37 cellular contexts compared by ENCODE assay signal in genomic region chrX:31225819-31226218, GRCh38.
"Had no signal": no experiment of that assay in that cellular context is flagged by ENCODE, and none has a peak within 500 bp of the region (broad histone marks: within the 10 kb centered on the region; RNA-seq: fewer than 3 reads in every experiment).

No MANE protein-coding gene starts in this region.

- H3K4me3 ChIP-seq: adrenal gland, ascending aorta, body of pancreas, breast epithelium, cardiac muscle cell had no signal

- H3K9me3 ChIP-seq: adrenal gland, ascending aorta, body of pancreas, breast epithelium had no signal

- H3K27ac Mint-ChIP-seq: activated naive CD4-positive, alpha-beta T cell treated with anti-CD3 and anti-CD28 coated beads for 36 hours; activated naive CD4-positive, alpha-beta T cell treated with anti-CD3 and anti-CD28 coated beads, Interleukin-2, amount 10 ng/mL, durations not matched to agents 7 days and 5 days; activated naive CD4-positive, alpha-beta T cell treated with anti-CD3 and anti-CD28 coated beads, Interleukin-2, amount 50 U/mL, for 24 hours; activated naive CD4-positive, alpha-beta T cell treated with anti-CD3 and anti-CD28 coated beads, Interleukin-2, amount 50 U/mL, for 72 hours; activated naive CD8-positive, alpha-beta T cell; activated naive CD8-positive, alpha-beta T cell treated with anti-CD3 and anti-CD28 coated beads for 36 hours; activated naive CD8-positive, alpha-beta T cell treated with anti-CD3 and anti-CD28 coated beads, Interleukin-2, amount 10 ng/mL, durations not matched to agents 7 days and 5 days; activated naive CD8-positive, alpha-beta T cell treated with anti-CD3 and anti-CD28 coated beads, Interleukin-2, amount 50 U/mL, for 24 hours; activated T-cell treated with anti-CD3 and anti-CD28 coated beads, Interleukin-2, amount 50 U/mL, for 24 hours; activated T-cell treated with anti-CD3 and anti-CD28 coated beads, Interleukin-2, amount 50 U/mL, for 72 hours; activated T-helper 1 cell treated with anti-CD3 and anti-CD28 coated beads, Interleukin-12 subunit alpha, Interleukin-12 subunit beta, Interleukin-2, Interleukin-4 antibody, amounts not matched to agents 30 ng/mL and 10 ng/mL and 1 ng/mL, durations not matched to agents 14 hours and 24 hours and 36 hours; activated T-helper 2 cell treated with anti-CD3 and anti-CD28 coated beads, Interferon-gamma antibody, Interleukin-2, Interleukin-4, amounts not matched to agents 10 μg/mL and 5 μg/mL and 100 μg/mL, durations not matched to agents 14 hours and 24 hours and 36 hours; brain had no signal

- ATAC-seq: activated naive CD8-positive, alpha-beta T cell treated with anti-CD3 and anti-CD28 coated beads, Interleukin-2, amount 50 U/mL, for 24 hours; activated T-cell treated with anti-CD3 and anti-CD28 coated beads, Interleukin-2, amount 50 U/mL, for 4 hours; activated T-cell treated with anti-CD3 and anti-CD28 coated beads, Interleukin-2, amount 50 U/mL, for 72 hours; body of pancreas had no signal

- H3K27me3 Mint-ChIP-seq: activated naive CD4-positive, alpha-beta T cell treated with anti-CD3 and anti-CD28 coated beads, Interleukin-2, amount 10 ng/mL, durations not matched to agents 7 days and 5 days; activated naive CD4-positive, alpha-beta T cell treated with anti-CD3 and anti-CD28 coated beads, Interleukin-2, amount 50 U/mL, for 24 hours; activated naive CD8-positive, alpha-beta T cell; activated naive CD8-positive, alpha-beta T cell treated with anti-CD3 and anti-CD28 coated beads for 36 hours; activated naive CD8-positive, alpha-beta T cell treated with anti-CD3 and anti-CD28 coated beads, Interleukin-2, amount 10 ng/mL, durations not matched to agents 7 days and 5 days; activated naive CD8-positive, alpha-beta T cell treated with anti-CD3 and anti-CD28 coated beads, Interleukin-2, amount 50 U/mL, for 24 hours; brain; central memory CD8-positive, alpha-beta T cell had no signal

- H3K36me3 Mint-ChIP-seq: activated naive CD4-positive, alpha-beta T cell treated with anti-CD3 and anti-CD28 coated beads, Interleukin-2, amount 10 ng/mL, durations not matched to agents 7 days and 5 days; activated naive CD4-positive, alpha-beta T cell treated with anti-CD3 and anti-CD28 coated beads, Interleukin-2, amount 50 U/mL, for 24 hours; activated naive CD4-positive, alpha-beta T cell treated with anti-CD3 and anti-CD28 coated beads, Interleukin-2, amount 50 U/mL, for 72 hours; activated naive CD8-positive, alpha-beta T cell; activated naive CD8-positive, alpha-beta T cell treated with anti-CD3 and anti-CD28 coated beads for 36 hours; activated naive CD8-positive, alpha-beta T cell treated with anti-CD3 and anti-CD28 coated beads, Interleukin-2, amount 10 ng/mL, durations not matched to agents 7 days and 5 days; brain had no signal

- H3K27ac ChIP-seq: adrenal gland, ascending aorta, brain microvascular endothelial cell, breast epithelium, cardiac muscle cell had no signal

- H3K9me3 Mint-ChIP-seq: activated naive CD4-positive, alpha-beta T cell treated with anti-CD3 and anti-CD28 coated beads for 36 hours; activated naive CD4-positive, alpha-beta T cell treated with anti-CD3 and anti-CD28 coated beads, Interleukin-2, amount 10 ng/mL, durations not matched to agents 7 days and 5 days; activated naive CD4-positive, alpha-beta T cell treated with anti-CD3 and anti-CD28 coated beads, Interleukin-2, amount 50 U/mL, for 24 hours; activated naive CD4-positive, alpha-beta T cell treated with anti-CD3 and anti-CD28 coated beads, Interleukin-2, amount 50 U/mL, for 72 hours; activated naive CD8-positive, alpha-beta T cell treated with anti-CD3 and anti-CD28 coated beads for 36 hours; activated naive CD8-positive, alpha-beta T cell treated with anti-CD3 and anti-CD28 coated beads, Interleukin-2, amount 10 ng/mL, durations not matched to agents 7 days and 5 days; activated naive CD8-positive, alpha-beta T cell treated with anti-CD3 and anti-CD28 coated beads, Interleukin-2, amount 50 U/mL, for 24 hours; activated T-cell treated with anti-CD3 and anti-CD28 coated beads, Interleukin-2, amount 50 U/mL, for 24 hours; activated T-cell treated with anti-CD3 and anti-CD28 coated beads, Interleukin-2, amount 50 U/mL, for 4 hours; activated T-helper 1 cell treated with anti-CD3 and anti-CD28 coated beads, Interleukin-12 subunit alpha, Interleukin-12 subunit beta, Interleukin-2, Interleukin-4 antibody, amounts not matched to agents 30 ng/mL and 10 ng/mL and 1 ng/mL, durations not matched to agents 14 hours and 24 hours and 36 hours; activated T-helper 2 cell treated with anti-CD3 and anti-CD28 coated beads, Interferon-gamma antibody, Interleukin-2, Interleukin-4, amounts not matched to agents 10 μg/mL and 5 μg/mL and 100 μg/mL, durations not matched to agents 14 hours and 24 hours and 36 hours; brain had no signal

- DNase-seq: activated effector memory CD4-positive, alpha-beta T cell treated with anti-CD3 and anti-CD28 coated beads, Interleukin-2, amount 50 U/mL, for 16 hours; activated effector memory CD4-positive, alpha-beta T cell treated with Interleukin-2 at 50 U/mL for 16 hours; activated gamma-delta T cell; activated gamma-delta T cell treated with Interleukin-2 at 50 U/mL for 16 hours; activated naive CD4-positive, alpha-beta T cell; activated naive CD4-positive, alpha-beta T cell treated with anti-CD3 and anti-CD28 coated beads for 36 hours; activated naive CD4-positive, alpha-beta T cell treated with anti-CD3 and anti-CD28 coated beads, Interleukin-2, amount 10 ng/mL, durations not matched to agents 7 days and 5 days; activated naive CD4-positive, alpha-beta T cell treated with anti-CD3 and anti-CD28 coated beads, Interleukin-2, amount 50 U/mL, for 16 hours; activated naive CD4-positive, alpha-beta T cell treated with Interleukin-2 at 50 U/mL for 16 hours; activated naive CD8-positive, alpha-beta T cell treated with anti-CD3 and anti-CD28 coated beads for 36 hours; activated naive CD8-positive, alpha-beta T cell treated with anti-CD3 and anti-CD28 coated beads, Interleukin-2, amount 10 ng/mL, durations not matched to agents 7 days and 5 days; activated naive CD8-positive, alpha-beta T cell treated with anti-CD3 and anti-CD28 coated beads, Interleukin-2, amount 50 U/mL, for 24 hours; activated T-cell treated with anti-CD3 and anti-CD28 coated beads, Interleukin-2, amount 50 U/mL, for 1 hour; activated T-cell treated with anti-CD3 and anti-CD28 coated beads, Interleukin-2, amount 50 U/mL, for 24 hours; activated T-cell treated with anti-CD3 and anti-CD28 coated beads, Interleukin-2, amount 50 U/mL, for 4 hours; activated T-cell treated with anti-CD3 and anti-CD28 coated beads, Interleukin-2, amount 50 U/mL, for 48 hours; activated T-cell treated with anti-CD3 and anti-CD28 coated beads, Interleukin-2, amount 50 U/mL, for 72 hours; adrenal gland; amniotic stem cell; amygdala; anterior cingulate cortex; aorta; body of pancreas; brain microvascular endothelial cell; caudate nucleus; central memory CD4-positive, alpha-beta T cell; cerebellar nuclear complex had no signal

- H3K36me3 ChIP-seq: adrenal gland, ascending aorta, brain microvascular endothelial cell, breast epithelium, cardiac muscle cell had no signal

- H3K4me1 ChIP-seq: ascending aorta, breast epithelium had no signal

- H3K4me1 Mint-ChIP-seq: activated naive CD4-positive, alpha-beta T cell treated with anti-CD3 and anti-CD28 coated beads, Interleukin-2, amount 10 ng/mL, durations not matched to agents 7 days and 5 days; activated naive CD4-positive, alpha-beta T cell treated with anti-CD3 and anti-CD28 coated beads, Interleukin-2, amount 50 U/mL, for 24 hours; activated naive CD8-positive, alpha-beta T cell treated with anti-CD3 and anti-CD28 coated beads for 36 hours; activated naive CD8-positive, alpha-beta T cell treated with anti-CD3 and anti-CD28 coated beads, Interleukin-2, amount 10 ng/mL, durations not matched to agents 7 days and 5 days; activated naive CD8-positive, alpha-beta T cell treated with anti-CD3 and anti-CD28 coated beads, Interleukin-2, amount 50 U/mL, for 24 hours; central memory CD8-positive, alpha-beta T cell had no signal

- H3K27me3 ChIP-seq: ascending aorta, body of pancreas, brain microvascular endothelial cell, cardiac muscle cell had no signal

- H3K4me3 Mint-ChIP-seq: activated naive CD4-positive, alpha-beta T cell treated with anti-CD3 and anti-CD28 coated beads for 36 hours; activated naive CD4-positive, alpha-beta T cell treated with anti-CD3 and anti-CD28 coated beads, Interleukin-2, amount 10 ng/mL, durations not matched to agents 7 days and 5 days; activated naive CD4-positive, alpha-beta T cell treated with anti-CD3 and anti-CD28 coated beads, Interleukin-2, amount 50 U/mL, for 24 hours; activated naive CD8-positive, alpha-beta T cell; activated naive CD8-positive, alpha-beta T cell treated with anti-CD3 and anti-CD28 coated beads for 36 hours; activated naive CD8-positive, alpha-beta T cell treated with anti-CD3 and anti-CD28 coated beads, Interleukin-2, amount 10 ng/mL, durations not matched to agents 7 days and 5 days; activated naive CD8-positive, alpha-beta T cell treated with anti-CD3 and anti-CD28 coated beads, Interleukin-2, amount 50 U/mL, for 24 hours; activated T-cell treated with anti-CD3 and anti-CD28 coated beads, Interleukin-2, amount 50 U/mL, for 24 hours; activated T-cell treated with anti-CD3 and anti-CD28 coated beads, Interleukin-2, amount 50 U/mL, for 4 hours; activated T-cell treated with anti-CD3 and anti-CD28 coated beads, Interleukin-2, amount 50 U/mL, for 72 hours; activated T-helper 1 cell treated with anti-CD3 and anti-CD28 coated beads, Interleukin-12 subunit alpha, Interleukin-12 subunit beta, Interleukin-2, Interleukin-4 antibody, amounts not matched to agents 30 ng/mL and 10 ng/mL and 1 ng/mL, durations not matched to agents 14 hours and 24 hours and 36 hours; brain; central memory CD8-positive, alpha-beta T cell had no signal
